Comparison of ENCODE assay signal across 23 cellular contexts in genomic region chrX:114047558-114047957, GRCh38.
"Had no signal": no experiment of that assay in that cellular context is flagged by ENCODE, and none has a peak within 500 bp of the region (broad histone marks: within the 10 kb centered on the region; RNA-seq: fewer than 3 reads in every experiment).

No MANE protein-coding gene starts in this region.

- ATAC-seq: activated CD4-positive, CD25-positive, alpha-beta regulatory T cell treated with anti-CD3 and anti-CD28 coated beads, Interleukin-2, amount 50 U/mL, for 24 hours; activated T-cell treated with anti-CD3 and anti-CD28 coated beads, Interleukin-2, amount 50 U/mL, for 72 hours; heart left ventricle; left ventricle myocardium superior; sciatic nerve; stimulated activated effector memory CD8-positive, alpha-beta T cell treated with anti-CD3 and anti-CD28 coated beads, Interleukin-12 subunit alpha, Interleukin-12 subunit beta, amount 100 ng/mL, for 72 hours; stimulated activated naive CD8-positive, alpha-beta T cell treated with anti-CD3 and anti-CD28 coated beads, Interleukin-15, amount 100 ng/mL, for 72 hours had no signal

- H3K27ac Mint-ChIP-seq: activated CD4-positive, alpha-beta memory T cell treated with anti-CD3 and anti-CD28 coated beads, Interleukin-2, amount 10 ng/mL, durations not matched to agents 7 days and 5 days; activated CD4-positive, alpha-beta T cell treated with anti-CD3 and anti-CD28 coated beads, Interleukin-2, amount 10 ng/mL, durations not matched to agents 24 days and 14 days; activated naive CD4-positive, alpha-beta T cell treated with anti-CD3 and anti-CD28 coated beads for 36 hours; activated naive CD8-positive, alpha-beta T cell treated with anti-CD3 and anti-CD28 coated beads, Interleukin-2, amount 10 ng/mL, durations not matched to agents 7 days and 5 days; activated T-cell treated with anti-CD3 and anti-CD28 coated beads, Interleukin-2, amount 50 U/mL, for 72 hours; stimulated activated effector memory CD8-positive, alpha-beta T cell treated with anti-CD3 and anti-CD28 coated beads, Interleukin-12 subunit alpha, Interleukin-12 subunit beta, amount 100 ng/mL, for 72 hours; stimulated activated naive CD8-positive, alpha-beta T cell treated with anti-CD3 and anti-CD28 coated beads, Interleukin-15, amount 100 ng/mL, for 72 hours had no signal

- H3K27ac ChIP-seq: coronary artery, heart left ventricle, parathyroid adenoma, suprapubic skin, transverse colon had no signal

- H3K4me3 ChIP-seq: coronary artery, heart left ventricle, suprapubic skin, transverse colon had no signal

- H3K4me1 ChIP-seq: heart left ventricle, parathyroid adenoma, suprapubic skin, transverse colon had no signal

- H3K9ac ChIP-seq: parathyroid adenoma had no signal

- H3K9me3 ChIP-seq: heart left ventricle, suprapubic skin, transverse colon had no signal

- H3K27me3 Mint-ChIP-seq: activated CD4-positive, alpha-beta memory T cell treated with anti-CD3 and anti-CD28 coated beads, Interleukin-2, amount 10 ng/mL, durations not matched to agents 7 days and 5 days; activated CD4-positive, alpha-beta T cell treated with anti-CD3 and anti-CD28 coated beads, Interleukin-2, amount 10 ng/mL, durations not matched to agents 24 days and 14 days; activated naive CD8-positive, alpha-beta T cell treated with anti-CD3 and anti-CD28 coated beads, Interleukin-2, amount 10 ng/mL, durations not matched to agents 7 days and 5 days; stimulated activated naive CD8-positive, alpha-beta T cell treated with anti-CD3 and anti-CD28 coated beads, Interleukin-15, amount 100 ng/mL, for 72 hours had no signal

- H3K4me1 Mint-ChIP-seq: activated CD4-positive, alpha-beta memory T cell treated with anti-CD3 and anti-CD28 coated beads, Interleukin-2, amount 10 ng/mL, durations not matched to agents 7 days and 5 days; activated CD4-positive, alpha-beta T cell treated with anti-CD3 and anti-CD28 coated beads, Interleukin-2, amount 10 ng/mL, durations not matched to agents 24 days and 14 days; activated naive CD8-positive, alpha-beta T cell treated with anti-CD3 and anti-CD28 coated beads, Interleukin-2, amount 10 ng/mL, durations not matched to agents 7 days and 5 days; nephron; stimulated activated effector memory CD8-positive, alpha-beta T cell treated with anti-CD3 and anti-CD28 coated beads, Interleukin-12 subunit alpha, Interleukin-12 subunit beta, amount 100 ng/mL, for 72 hours; stimulated activated naive CD8-positive, alpha-beta T cell treated with anti-CD3 and anti-CD28 coated beads, Interleukin-15, amount 100 ng/mL, for 72 hours had no signal

- H2AFZ ChIP-seq: parathyroid adenoma had no signal

- H3K36me3 Mint-ChIP-seq: activated naive CD8-positive, alpha-beta T cell treated with anti-CD3 and anti-CD28 coated beads, Interleukin-2, amount 10 ng/mL, durations not matched to agents 7 days and 5 days; stimulated activated effector memory CD8-positive, alpha-beta T cell treated with anti-CD3 and anti-CD28 coated beads, Interleukin-12 subunit alpha, Interleukin-12 subunit beta, amount 100 ng/mL, for 72 hours had no signal

- DNase-seq: activated CD4-positive, alpha-beta memory T cell treated with anti-CD3 and anti-CD28 coated beads, Interleukin-2, amount 10 ng/mL, durations not matched to agents 7 days and 5 days; activated CD4-positive, alpha-beta T cell treated with anti-CD3 and anti-CD28 coated beads, Interleukin-2, amount 10 ng/mL, durations not matched to agents 24 days and 14 days; activated effector memory CD4-positive, alpha-beta T cell treated with Interleukin-2 at 50 U/mL for 16 hours; activated naive CD4-positive, alpha-beta T cell treated with anti-CD3 and anti-CD28 coated beads for 36 hours; activated naive CD8-positive, alpha-beta T cell treated with anti-CD3 and anti-CD28 coated beads, Interleukin-2, amount 10 ng/mL, durations not matched to agents 7 days and 5 days; activated T-cell treated with anti-CD3 and anti-CD28 coated beads, Interleukin-2, amount 50 U/mL, for 72 hours; amniotic stem cell; cerebellar nuclear complex; heart left ventricle; left ventricle myocardium superior; nucleus accumbens; small intestine; stimulated activated CD4-positive, alpha-beta T cell treated with anti-CD3 and anti-CD28 coated beads, Interleukin-2, amount 100 ng/mL, for 24 hours; stimulated activated naive CD8-positive, alpha-beta T cell treated with anti-CD3 and anti-CD28 coated beads, Interleukin-15, amount 100 ng/mL, for 72 hours; T-helper 9 cell; transverse colon had no signal

- H3K36me3 ChIP-seq: heart left ventricle, suprapubic skin, transverse colon had no signal

- H3K4me3 Mint-ChIP-seq: activated CD4-positive, alpha-beta memory T cell treated with anti-CD3 and anti-CD28 coated beads, Interleukin-2, amount 10 ng/mL, durations not matched to agents 7 days and 5 days; activated CD4-positive, alpha-beta T cell treated with anti-CD3 and anti-CD28 coated beads, Interleukin-2, amount 10 ng/mL, durations not matched to agents 24 days and 14 days; activated naive CD4-positive, alpha-beta T cell treated with anti-CD3 and anti-CD28 coated beads for 36 hours; activated naive CD8-positive, alpha-beta T cell treated with anti-CD3 and anti-CD28 coated beads, Interleukin-2, amount 10 ng/mL, durations not matched to agents 7 days and 5 days; activated T-cell treated with anti-CD3 and anti-CD28 coated beads, Interleukin-2, amount 50 U/mL, for 72 hours; nephron; stimulated activated effector memory CD8-positive, alpha-beta T cell treated with anti-CD3 and anti-CD28 coated beads, Interleukin-12 subunit alpha, Interleukin-12 subunit beta, amount 100 ng/mL, for 72 hours; stimulated activated naive CD8-positive, alpha-beta T cell treated with anti-CD3 and anti-CD28 coated beads, Interleukin-15, amount 100 ng/mL, for 72 hours had no signal

- H3K9me3 Mint-ChIP-seq: activated CD4-positive, alpha-beta memory T cell treated with anti-CD3 and anti-CD28 coated beads, Interleukin-2, amount 10 ng/mL, durations not matched to agents 7 days and 5 days; activated CD4-positive, alpha-beta T cell treated with anti-CD3 and anti-CD28 coated beads, Interleukin-2, amount 10 ng/mL, durations not matched to agents 24 days and 14 days; activated naive CD4-positive, alpha-beta T cell treated with anti-CD3 and anti-CD28 coated beads for 36 hours; activated naive CD8-positive, alpha-beta T cell treated with anti-CD3 and anti-CD28 coated beads, Interleukin-2, amount 10 ng/mL, durations not matched to agents 7 days and 5 days; activated T-cell treated with anti-CD3 and anti-CD28 coated beads, Interleukin-2, amount 50 U/mL, for 72 hours; nephron; stimulated activated effector memory CD8-positive, alpha-beta T cell treated with anti-CD3 and anti-CD28 coated beads, Interleukin-12 subunit alpha, Interleukin-12 subunit beta, amount 100 ng/mL, for 72 hours; stimulated activated naive CD8-positive, alpha-beta T cell treated with anti-CD3 and anti-CD28 coated beads, Interleukin-15, amount 100 ng/mL, for 72 hours had no signal

- H3K27me3 ChIP-seq: heart left ventricle, suprapubic skin, transverse colon had no signal
